10 cellular contexts compared by ENCODE assay signal in the genomic region with DNA sequence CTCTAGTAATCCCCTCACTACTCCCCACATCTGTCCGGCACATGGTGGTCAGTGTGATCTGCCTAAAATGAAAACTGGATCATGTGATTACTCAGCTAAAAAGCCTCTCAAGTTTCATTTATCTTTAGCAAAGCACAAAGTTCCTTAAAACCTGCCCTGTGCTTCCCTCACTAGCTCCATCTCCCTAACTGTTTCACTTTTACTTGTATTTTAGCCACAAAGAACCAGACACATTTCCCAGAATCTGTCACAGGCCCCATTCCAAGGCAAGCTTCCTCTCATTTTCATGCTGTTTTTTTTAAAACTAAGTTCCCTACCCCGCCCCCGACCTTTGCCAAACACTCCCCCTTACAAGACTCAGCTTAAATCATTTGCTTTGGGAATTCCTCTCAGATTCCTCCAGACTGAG. TPM values are rescaled to one million over a fixed set of nuclear protein-coding genes. Genes with fewer than 3 reads are reported as not detected.
DNase-seq lines count a peak whose midpoint lies in the region; ATAC-seq and TF ChIP-seq lines count a peak whose summit lies in the region.
"Had no signal": no experiment of that assay in that cellular context is flagged by ENCODE, and none has a peak within 500 bp of the region (broad histone marks: within the 10 kb centered on the region; RNA-seq: fewer than 3 reads in every experiment).

No MANE protein-coding gene starts in this region.

- H3K27me3 Mint-ChIP-seq in nephron (ENCODE audit: low read depth) (peaks cover 8% of the 10 kb centered on the region), natural killer cell (ENCODE audit: low read depth in 2 of 2) (peaks cover 8% of the 10 kb centered on the region in 2 donors)

- no peak for TF ChIP-seq POLR2A in transverse colon (IDR thresholded peaks at IDR 0.05)

- TF ChIP-seq CTCF in foreskin fibroblast (IDR thresholded peaks at IDR 0.05; ENCODE audit: low read depth, low read length) (no peak), nephron (IDR thresholded peaks at IDR 0.05; ENCODE audit: unreplicated experiment in 3 of 3) (no peak), transverse colon (IDR thresholded peaks at IDR 0.05) (no peak), natural killer cell (IDR thresholded peaks at IDR 0.05) (no peak)

- H3K27me3 ChIP-seq in adipocyte (replicated peaks; ENCODE audit: control insufficient read depth, insufficient read depth, low read length) = no peaks in the 10 kb centered on the region
- no peaks in the 10 kb centered on the region for H3K27me3 ChIP-seq in transverse colon
- H3K27me3 ChIP-seq: Peyer's patch had no signal

- H3K4me3 Mint-ChIP-seq in nephron = peak overlapping the region in 1 of 3 experiments; percentile 5
- H3K4me3 Mint-ChIP-seq in natural killer cell = no peak overlapping the region

- H3K27ac Mint-ChIP-seq in nephron (peak overlapping the region; percentile 85 to 89 (median 89)), natural killer cell (no peak overlapping the region)

- H3K9me3 Mint-ChIP-seq in nephron = no peaks in the 10 kb centered on the region
- no peaks in the 10 kb centered on the region for H3K9me3 Mint-ChIP-seq in natural killer cell

- DNase-seq in adipocyte (ENCODE audit: low read depth) (peak; percentile 46), foreskin fibroblast (peak in 1 of 2 donors; percentile 73), transverse colon (no peak), NCI-H2196 (lab: John Stamatoyannopoulos, UW; ENCODE audit: unreplicated experiment) (no peak), NCI-H1105 treated with DMSO at 0.1 percent for 48 hours (lab: John Stamatoyannopoulos, UW) (no peak), natural killer cell (no peak)
- DNase-seq: activated T-cell treated with anti-CD3 and anti-CD28 coated beads, Interleukin-2, amount 50 U/mL, for 1 hour; Peyer's patch; WERI-Rb-1 had no signal

- H3K9ac ChIP-seq in adipocyte (ENCODE audit: low read length) = peak overlapping the region; percentile 11

- H3K9me3 ChIP-seq in adipocyte (ENCODE audit: control insufficient read depth, low read length) (no peaks in the 10 kb centered on the region), transverse colon (no peaks in the 10 kb centered on the region)
- H3K9me3 ChIP-seq: Peyer's patch had no signal

- no peaks in the 10 kb centered on the region for H3K36me3 Mint-ChIP-seq in nephron (ENCODE audit: low read depth)
- H3K36me3 Mint-ChIP-seq in natural killer cell = no peaks in the 10 kb centered on the region

- no peak for ATAC-seq in natural killer cell

- H3K4me1 ChIP-seq in adipocyte (ENCODE audit: control insufficient read depth, insufficient read depth, low read length) (peaks cover 14% of the 10 kb centered on the region), transverse colon (no peaks in the 10 kb centered on the region)
- H3K4me1 ChIP-seq: Peyer's patch had no signal

- in situ Hi-C loops in transverse colon (cut with MboI; ENCODE audit: low pct_ligation_motif_present in 1 of 4, low pct_unique_long_range_greater_than_20kb in 1 of 4, low sequenced_read_pairs in 3 of 4) = loop anchor here in 1 of 4 donors (25.0 kb wide), 1 partner anchor 273 kb away; a partner anchor contains a TSS

- no peak for TF ChIP-seq EP300 in transverse colon (IDR thresholded peaks at IDR 0.05; ENCODE audit: low read depth)

- no peaks in the 10 kb centered on the region for H3K36me3 ChIP-seq in adipocyte (ENCODE audit: control insufficient read depth, insufficient read depth, low read length, severe bottlenecking)
- H3K36me3 ChIP-seq in transverse colon = no peaks in the 10 kb centered on the region
- H3K36me3 ChIP-seq: Peyer's patch, WERI-Rb-1 had no signal

- peak overlapping the region; percentile 9 for H3K4me3 ChIP-seq in adipocyte (ENCODE audit: low read length)
- H3K4me3 ChIP-seq in foreskin fibroblast (ENCODE audit: low read depth in 1 of 2, low read length in 2 of 2) = peak overlapping the region; percentile 16 to 38
- H3K4me3 ChIP-seq in transverse colon = no peak overlapping the region
- H3K4me3 ChIP-seq: Peyer's patch had no signal

- peaks cover 22% of the 10 kb centered on the region for H3K4me1 Mint-ChIP-seq in nephron
- H3K4me1 Mint-ChIP-seq in natural killer cell = peaks cover 0 to 5% of the 10 kb centered on the region in 2 donors

- 67 to 80% methylated on average over 1 to 3 of the region's 3 CpGs for WGBS in transverse colon (ENCODE audit: low coverage in 1 of 2), 2 donors

- intact Hi-C loops in transverse colon (cut with DNase I; ENCODE audit: low total_unique reads) (no loop called here), natural killer cell (cut with micrococcal nuclease) (no loop called here)

- peak overlapping the region; percentile 17 to 62 (median 42) for H3K27ac ChIP-seq in transverse colon
- H3K27ac ChIP-seq: WERI-Rb-1 had no signal

RNA-seq across cellular contexts. Expression of a gene that starts 8.9 kb away (rescaled TPM):
- total RNA-seq in transverse colon = 100 to 1,000 TPM in 1 of 4 donors, 10 to 100 TPM in 3; 48.8 to 106 (median 92.3) TPM
- total RNA-seq in natural killer cell = 100 to 1,000 TPM; 208 to 282 (median 253) TPM

Comparison
In these comparisons a context has a peak if more than half of its experiments do, and no peak if none do; other contexts are left out.
1. H3K4me3 ChIP-seq: peak in adipocyte (single experiment) and foreskin fibroblast (2 of 2); none in transverse colon (0 of 4).
2. H3K27ac Mint-ChIP-seq: peak in nephron (3 of 3); none in natural killer cell (0 of 2).